In the genomic region with DNA sequence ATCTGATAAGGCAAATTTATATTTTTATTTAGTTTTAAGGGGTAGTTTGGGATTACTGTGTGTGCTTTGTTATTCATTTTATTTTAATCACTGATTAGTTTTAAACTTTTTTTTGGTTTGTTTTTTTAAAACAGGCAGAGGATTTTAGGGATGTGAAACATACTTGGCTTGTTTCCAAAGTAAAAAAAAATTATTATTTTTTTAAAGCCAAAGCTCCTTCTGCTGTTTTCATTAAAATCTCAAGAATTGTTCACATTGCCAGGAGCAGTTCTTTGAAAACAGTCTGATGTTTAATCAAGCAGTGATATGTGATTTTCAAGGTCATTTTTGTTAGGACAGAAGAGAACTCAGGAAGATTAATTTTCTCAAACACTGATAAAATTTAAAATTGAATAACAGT, we compare ENCODE assay signal across 21 cellular contexts. TPM values are rescaled to one million over a fixed set of nuclear protein-coding genes. Genes with fewer than 3 reads are reported as not detected.
DNase-seq lines count a peak whose midpoint lies in the region; ATAC-seq, FAIRE-seq and TF ChIP-seq lines count a peak whose summit lies in the region.
"Had no signal": no experiment of that assay in that cellular context is flagged by ENCODE, and none has a peak within 500 bp of the region (broad histone marks: within the 10 kb centered on the region; RNA-seq: fewer than 3 reads in every experiment).

No MANE protein-coding gene starts in this region.

- no peaks in the 10 kb centered on the region for H3K27me3 ChIP-seq in ACC112 (ENCODE audit: insufficient read depth, low read length)
- no peaks in the 10 kb centered on the region for H3K27me3 ChIP-seq in GM23338 (ENCODE audit: insufficient read depth)
- no peaks in the 10 kb centered on the region for H3K27me3 ChIP-seq in suprapubic skin
- H3K27me3 ChIP-seq: adrenal gland, BE2C had no signal

- H3K4me1 Mint-ChIP-seq in nephron, result peaks cover 32% of the 10 kb centered on the region
- H3K4me1 Mint-ChIP-seq in GM23338, result peaks cover 5% of the 10 kb centered on the region

- H3K27ac Mint-ChIP-seq in nephron, result peak overlapping the region in 2 of 3 experiments; percentile 30 to 40
- no peak overlapping the region for H3K27ac Mint-ChIP-seq in GM23338
- H3K27ac Mint-ChIP-seq: activated CD4-positive, alpha-beta memory T cell treated with anti-CD3 and anti-CD28 coated beads for 36 hours; stimulated activated naive CD8-positive, alpha-beta T cell treated with anti-CD3 and anti-CD28 coated beads, Interleukin-15, Interleukin-2, amounts not matched to agents 100 ng/mL and 50 ng/mL, for 24 hours; type B pancreatic cell had no signal

- no peaks in the 10 kb centered on the region for H3K27me3 Mint-ChIP-seq in nephron (ENCODE audit: low read depth)
- H3K27me3 Mint-ChIP-seq in GM23338 (ENCODE audit: insufficient read depth, low read depth, poor library complexity), result peaks cover 2% of the 10 kb centered on the region
- H3K27me3 Mint-ChIP-seq: type B pancreatic cell had no signal

- DNase-seq in RCC 7860 (ENCODE audit: low spot score) (no peak), GM23338 (ENCODE audit: low spot score) (no peak), suprapubic skin (ENCODE audit: low spot score in 2 of 2) (no peak), islet precursor cell (no peak)
- DNase-seq: activated CD4-positive, alpha-beta memory T cell treated with anti-CD3 and anti-CD28 coated beads for 36 hours; activated gamma-delta T cell treated with Interleukin-2 at 50 U/mL for 16 hours; activated T-cell treated with anti-CD3 and anti-CD28 coated beads for 4 hours; adrenal gland; BE2C; DMS79 treated with DMSO at 0.1 percent for 48 hours; NCI-H2107; nucleus accumbens; retina had no signal

- ATAC-seq in HG02973 (IDR thresholded peaks at IDR 0.05; ENCODE audit: unreplicated experiment) (no peak), GM23338 (no peak)

- TF ChIP-seq POLR2A in suprapubic skin (IDR thresholded peaks at IDR 0.05), result no peak

- peak; percentile 14 for FAIRE-seq in RCC 7860 (lab: Jason Lieb, UNC)
- FAIRE-seq in colon (lab: Jason Lieb, UNC), result peak; percentile 61

- H3K9me3 ChIP-seq in suprapubic skin, result no peaks in the 10 kb centered on the region
- H3K9me3 ChIP-seq: adrenal gland, BE2C had no signal

- H3K4me3 Mint-ChIP-seq in nephron, result no peak overlapping the region
- H3K4me3 Mint-ChIP-seq in GM23338, result no peak overlapping the region
- H3K4me3 Mint-ChIP-seq: activated CD4-positive, alpha-beta memory T cell treated with anti-CD3 and anti-CD28 coated beads for 36 hours; stimulated activated naive CD8-positive, alpha-beta T cell treated with anti-CD3 and anti-CD28 coated beads, Interleukin-15, Interleukin-2, amounts not matched to agents 100 ng/mL and 50 ng/mL, for 24 hours; type B pancreatic cell had no signal

- H3F3A ChIP-seq in GM23338 (replicated peaks; ENCODE audit: low read depth), result no peaks in the 10 kb centered on the region

- H3K79me2 ChIP-seq in ACC112 (ENCODE audit: control insufficient read depth, insufficient read depth, low read length, unreplicated experiment) (peaks cover 39% of the 10 kb centered on the region), GM23338 (replicated peaks; ENCODE audit: insufficient read depth) (no peaks in the 10 kb centered on the region)

- H3K27ac ChIP-seq in ACC112 (ENCODE audit: low read depth, low read length) (peak overlapping the region; percentile 66), GM23338 (ENCODE audit: low read depth) (no peak overlapping the region), suprapubic skin (no peak overlapping the region)
- H3K27ac ChIP-seq: HL-60 had no signal

- TF ChIP-seq CTCF in nephron (IDR thresholded peaks at IDR 0.05; ENCODE audit: unreplicated experiment in 3 of 3) (no peak), GM23338 (conservative IDR thresholded peaks at IDR 0.05; ENCODE audit: low read depth in 2 of 2) (no peak), suprapubic skin (IDR thresholded peaks at IDR 0.05) (no peak)

- H3K4me3 ChIP-seq in ACC112 (ENCODE audit: low read depth, low read length) (no peak overlapping the region), GM23338 (no peak overlapping the region), suprapubic skin (no peak overlapping the region)
- H3K4me3 ChIP-seq: adrenal gland had no signal

- H2AFZ ChIP-seq in ACC112 (ENCODE audit: low read length, unreplicated experiment) (no peak overlapping the region), GM23338 (no peak overlapping the region)

- H3K4me2 ChIP-seq in GM23338, result no peak overlapping the region

- no peaks in the 10 kb centered on the region for H3K36me3 ChIP-seq in ACC112 (ENCODE audit: insufficient read depth, low read length)
- H3K36me3 ChIP-seq in GM23338 (ENCODE audit: insufficient read depth), result no peaks in the 10 kb centered on the region
- H3K36me3 ChIP-seq in suprapubic skin, result peaks cover 1% of the 10 kb centered on the region
- H3K36me3 ChIP-seq: adrenal gland had no signal

- H4K20me1 ChIP-seq in GM23338 (replicated peaks; ENCODE audit: insufficient read depth), result no peaks in the 10 kb centered on the region

- no peaks in the 10 kb centered on the region for H3K9me2 ChIP-seq in GM23338 (ENCODE audit: insufficient read depth)

- no peaks in the 10 kb centered on the region for H3K9me3 Mint-ChIP-seq in nephron
- H3K9me3 Mint-ChIP-seq in GM23338, result no peaks in the 10 kb centered on the region
- H3K9me3 Mint-ChIP-seq: activated CD4-positive, alpha-beta memory T cell treated with anti-CD3 and anti-CD28 coated beads for 36 hours; stimulated activated naive CD8-positive, alpha-beta T cell treated with anti-CD3 and anti-CD28 coated beads, Interleukin-15, Interleukin-2, amounts not matched to agents 100 ng/mL and 50 ng/mL, for 24 hours had no signal

- TF ChIP-seq EP300 in suprapubic skin (IDR thresholded peaks at IDR 0.05), result no peak

- H3K36me3 Mint-ChIP-seq in nephron (ENCODE audit: low read depth) (peaks cover 16% of the 10 kb centered on the region), GM23338 (ENCODE audit: low read depth) (peaks cover 12% of the 10 kb centered on the region; the same call in 2 of the 3 replicates)
- H3K36me3 Mint-ChIP-seq: activated CD4-positive, alpha-beta memory T cell treated with anti-CD3 and anti-CD28 coated beads for 36 hours had no signal

- H3K4me1 ChIP-seq in ACC112 (ENCODE audit: control insufficient read depth, insufficient read depth, low read length, unreplicated experiment) (peaks cover 51% of the 10 kb centered on the region), GM23338 (ENCODE audit: insufficient read depth) (no peaks in the 10 kb centered on the region), suprapubic skin (peaks cover 12% of the 10 kb centered on the region)

TF ChIP-seq in GM23338, 12 proteins besides CTCF, POLR2A, EP300 and RAD21 (continues in another document):
- no peak for TF ChIP-seq ZNF114 (CRISPR knock-in tag; IDR thresholded peaks at IDR 0.05)
- TF ChIP-seq JUNB (IDR thresholded peaks at IDR 0.05; ENCODE audit: unreplicated experiment), result no peak
- TF ChIP-seq, protein P1, sequence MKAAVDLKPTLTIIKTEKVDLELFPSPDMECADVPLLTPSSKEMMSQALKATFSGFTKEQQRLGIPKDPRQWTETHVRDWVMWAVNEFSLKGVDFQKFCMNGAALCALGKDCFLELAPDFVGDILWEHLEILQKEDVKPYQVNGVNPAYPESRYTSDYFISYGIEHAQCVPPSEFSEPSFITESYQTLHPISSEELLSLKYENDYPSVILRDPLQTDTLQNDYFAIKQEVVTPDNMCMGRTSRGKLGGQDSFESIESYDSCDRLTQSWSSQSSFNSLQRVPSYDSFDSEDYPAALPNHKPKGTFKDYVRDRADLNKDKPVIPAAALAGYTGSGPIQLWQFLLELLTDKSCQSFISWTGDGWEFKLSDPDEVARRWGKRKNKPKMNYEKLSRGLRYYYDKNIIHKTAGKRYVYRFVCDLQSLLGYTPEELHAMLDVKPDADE (IDR thresholded peaks at IDR 0.05), result no peak
- TF ChIP-seq EZH2 (IDR thresholded peaks at IDR 0.05; ENCODE audit: low read depth, unreplicated experiment), result no peak
- no peak for TF ChIP-seq ZNF331 (CRISPR knock-in tag; IDR thresholded peaks at IDR 0.05; ENCODE audit: low read depth)

RNA-seq across cellular contexts. Expression of gene TTC8, which starts 11.2 kb away (rescaled TPM):
- total RNA-seq in GM23338 (2014; rRNA removed; shearing (Covaris generic)), result 10.5 and 15.0 TPM in 2 replicates
- polyA plus RNA-seq in GM23338 (2016; fragmentation: Nextera tagmentation; extraction: Ambion mirVana), result 7.1 and 7.5 TPM in 2 replicates
- total RNA-seq in suprapubic skin, result 10 to 100 TPM; 10.5 to 18.2 (median 12.1) TPM

RNA-seq across cellular contexts. Expression of gene EML5, which starts 42.9 kb away (rescaled TPM):
- 1.0 and 1.6 TPM in 2 replicates for total RNA-seq in GM23338 (2014; rRNA removed; shearing (Covaris generic))
- 0.16 and 0.18 TPM in 2 replicates for polyA plus RNA-seq in GM23338 (2016; fragmentation: Nextera tagmentation; extraction: Ambion mirVana)
- 1 to 10 TPM in 2 of 4 donors, under 1 TPM in 2; 0.42 to 3.3 (median 1.2) TPM for total RNA-seq in suprapubic skin
- total RNA-seq: myocyte had no signal
